In genomic region chr22:30969532-30970355, GRCh38 we compare ENCODE assay signal across 8 cellular contexts. TPM values are rescaled to one million over a fixed set of nuclear protein-coding genes. Genes with fewer than 3 reads are reported as not detected.
DNase-seq lines count a peak whose midpoint lies in the region; TF ChIP-seq lines count a peak whose summit lies in the region.

No MANE protein-coding gene starts in this region.

- H4K20me1 ChIP-seq in MM.1S (ENCODE audit: insufficient read depth, low read length), result no peaks in the 10 kb centered on the region

- peaks cover 7% of the 10 kb centered on the region for H3K4me1 ChIP-seq in MM.1S (ENCODE audit: low read length)
- H3K4me1 ChIP-seq in uterus, result no peaks in the 10 kb centered on the region

- peak overlapping the region; percentile 78 for H3K9ac ChIP-seq in MM.1S (ENCODE audit: low read length)

- peak overlapping the region; percentile 86 for H3K4me2 ChIP-seq in MM.1S (ENCODE audit: low read depth, low read length)

- intact Hi-C loops in uterus (cut with DNase I; ENCODE audit: low total_unique reads), result no loop called here

- H3F3A ChIP-seq in MM.1S (ENCODE audit: insufficient read depth, low read length), result peaks cover 3% of the 10 kb centered on the region; the same call in 1 of the 2 replicates

- H3K27me3 ChIP-seq in H7 (ENCODE audit: control insufficient read depth, insufficient read depth, low read length) (no peaks in the 10 kb centered on the region), MM.1S (replicated peaks; ENCODE audit: insufficient read depth, low read length) (no peaks in the 10 kb centered on the region), uterus (no peaks in the 10 kb centered on the region)

- H3K36me3 ChIP-seq in H7 (replicated peaks; ENCODE audit: control insufficient read depth, insufficient read depth, low read length) (peaks cover 24% of the 10 kb centered on the region), MM.1S (replicated peaks; ENCODE audit: insufficient read depth, low read length) (peaks cover 30% of the 10 kb centered on the region), uterus (no peaks in the 10 kb centered on the region)

- peak overlapping the region; percentile 93 for H3K27ac Mint-ChIP-seq in neural crest cell (ENCODE audit: unreplicated experiment)

- peaks cover 3% of the 10 kb centered on the region for H3K27me3 Mint-ChIP-seq in neural crest cell (ENCODE audit: low read depth)

- peaks cover 48% of the 10 kb centered on the region for H3K9me3 Mint-ChIP-seq in neural crest cell

- peaks cover 57% of the 10 kb centered on the region for H3K79me2 ChIP-seq in MM.1S (ENCODE audit: low read length)

- H3K4me3 Mint-ChIP-seq in neural crest cell, result peak overlapping the region; percentile 98

- H3K36me3 Mint-ChIP-seq in neural crest cell (ENCODE audit: low read depth), result peaks cover 88% of the 10 kb centered on the region

- TF ChIP-seq CTCF in MM.1S (IDR thresholded peaks at IDR 0.05; ENCODE audit: low read length) (no peak), neural crest cell (conservative IDR thresholded peaks at IDR 0.05) (no peak), uterus (IDR thresholded peaks at IDR 0.05) (no peak)

- 0 out of 2 replicates have a peak overlapping the region, but pooled peaks have one; percentile 21 for H2AFZ ChIP-seq in MM.1S (ENCODE audit: low read length)

- H3K27ac ChIP-seq in MM.1S (ENCODE audit: low read length) (peak overlapping the region; percentile 69; the same call in 1 of the 2 replicates), uterus (peak overlapping the region; percentile 84 to 97)

- peaks cover 47% of the 10 kb centered on the region for H3K4me1 Mint-ChIP-seq in neural crest cell

- H3K4me3 ChIP-seq in H7 (ENCODE audit: insufficient read depth, low read depth, low read length), result peak overlapping the region; percentile 68
- H3K4me3 ChIP-seq in MM.1S (ENCODE audit: low read length), result peak overlapping the region; percentile 78
- peak overlapping the region; percentile 64 to 98 for H3K4me3 ChIP-seq in uterus

- H3K9me2 ChIP-seq in MM.1S (replicated peaks; ENCODE audit: insufficient read depth, low read length), result no peaks in the 10 kb centered on the region

- DNase-seq in H7 (peak; percentile 80), MM.1S (peak; percentile 40), fibroblast of gingiva (ENCODE audit: low read depth) (peak; percentile 51), neural crest cell (ENCODE audit: low read depth, low spot score) (no peak), uterus (peak in 1 of 2 donors; percentile 28), DMS79 (lab: John Stamatoyannopoulos, UW) (no peak)
- peak in 2 of 3 experiments; percentile 16 to 29 for DNase-seq in activated CD8-positive, alpha-beta memory T cell treated with anti-CD3 and anti-CD28 coated beads for 48 hours (ENCODE audit: low read depth in 2 of 3, low spot score in 2 of 3)

- no peaks in the 10 kb centered on the region for H3K9me3 ChIP-seq in MM.1S (replicated peaks; ENCODE audit: insufficient read depth, low read length)
- peaks cover 0 to 47% of the 10 kb centered on the region in 2 donors for H3K9me3 ChIP-seq in uterus

- TF ChIP-seq POLR2A in GM10847 (IDR thresholded peaks at IDR 0.05; ENCODE audit: extremely low read depth, insufficient read length) (peak; percentile 19), uterus (IDR thresholded peaks at IDR 0.05) (no peak)

RNA-seq across cellular contexts. Expression of gene TUG1, which starts 0.7 kb away (rescaled TPM):
- total RNA-seq in H7 (2014; rRNA removed; shearing (Covaris generic)), result 44.1 and 48.6 TPM in 2 replicates
- total RNA-seq in neural crest cell (114 and 120 TPM in 2 replicates), uterus (100 to 1,000 TPM in 3 of 4 donors, 10 to 100 TPM in 1; 61.2 to 130 (median 116) TPM)

RNA-seq across cellular contexts. Expression of gene MORC2, which starts 1.2 kb away (rescaled TPM):
- 31.4 and 34.3 TPM in 2 replicates for total RNA-seq in H7 (2014; rRNA removed; shearing (Covaris generic))
- 38.8 and 44.2 TPM in 2 replicates for total RNA-seq in neural crest cell
- total RNA-seq in uterus, result 10 to 100 TPM in 2 of 4 donors, 1 to 10 TPM in 2; 5.6 to 27.3 (median 14.1) TPM

Comparison
In these comparisons a context has a peak if more than half of its experiments do, and no peak if none do; other contexts are left out.
1. DNase-seq: peak in H7 (single experiment), MM.1S (single experiment), activated CD8-positive, alpha-beta memory T cell treated with anti-CD3 and anti-CD28 coated beads for 48 hours (2 of 3) and fibroblast of gingiva (single experiment); none in neural crest cell (single experiment) and DMS79 (single experiment).
2. Peak in every context shown above with its lines, with median percentiles within 50 percentile points of each other: H3K4me3 ChIP-seq.